ENCODE assay signal across 28 cellular contexts in genomic region chr7:157183832-157184231, GRCh38.
"Had no signal": no experiment of that assay in that cellular context is flagged by ENCODE, and none has a peak within 500 bp of the region (broad histone marks: within the 10 kb centered on the region; RNA-seq: fewer than 3 reads in every experiment).

No MANE protein-coding gene starts in this region.

- H3K4me3 Mint-ChIP-seq: nephron; neural progenitor cell; stimulated activated effector memory CD8-positive, alpha-beta T cell treated with anti-CD3 and anti-CD28 coated beads, Interleukin-12 subunit alpha, Interleukin-12 subunit beta, amount 100 ng/mL, for 72 hours; stimulated activated naive B cell treated with anti-CD40 and anti-IgM and Interleukin-4, amounts not matched to agents 10 μg/mL and 1 μg/mL and 100 μg/mL, for 72 hours; stimulated activated naive CD8-positive, alpha-beta T cell treated with anti-CD3 and anti-CD28 coated beads, Interleukin-15, Interleukin-2, amounts not matched to agents 100 ng/mL and 50 ng/mL, for 24 hours had no signal

- H3K4me2 ChIP-seq: neural progenitor cell had no signal

- H3K4me3 ChIP-seq: neural progenitor cell, ovary, psoas muscle, right lobe of liver, sigmoid colon, stomach, thoracic aorta, thyroid gland, tibial nerve, upper lobe of left lung, vagina had no signal

- H3K9me3 ChIP-seq: ovary, psoas muscle, right lobe of liver, sigmoid colon, stomach, thoracic aorta, thyroid gland, tibial nerve, upper lobe of left lung, vagina had no signal

- H3K9me3 Mint-ChIP-seq: nephron; neural progenitor cell; stimulated activated effector memory CD8-positive, alpha-beta T cell treated with anti-CD3 and anti-CD28 coated beads, Interleukin-12 subunit alpha, Interleukin-12 subunit beta, amount 100 ng/mL, for 72 hours; stimulated activated naive B cell treated with anti-CD40 and anti-IgM and Interleukin-4, amounts not matched to agents 10 μg/mL and 1 μg/mL and 100 μg/mL, for 72 hours; stimulated activated naive CD8-positive, alpha-beta T cell treated with anti-CD3 and anti-CD28 coated beads, Interleukin-15, Interleukin-2, amounts not matched to agents 100 ng/mL and 50 ng/mL, for 24 hours had no signal

- H3K27ac ChIP-seq: ovary, parathyroid adenoma, psoas muscle, right lobe of liver, sigmoid colon, stomach, thoracic aorta, thyroid gland, tibial nerve, upper lobe of left lung, vagina had no signal

- FAIRE-seq: small intestine, urothelium cell line had no signal

- H3K79me2 ChIP-seq: parathyroid adenoma had no signal

- H3K27me3 Mint-ChIP-seq: progenitor cell of endocrine pancreas; stimulated activated naive B cell treated with anti-CD40 and anti-IgM and Interleukin-4, amounts not matched to agents 10 μg/mL and 1 μg/mL and 100 μg/mL, for 72 hours; stimulated activated naive CD8-positive, alpha-beta T cell treated with anti-CD3 and anti-CD28 coated beads, Interleukin-15, Interleukin-2, amounts not matched to agents 100 ng/mL and 50 ng/mL, for 24 hours had no signal

- H3K4me1 ChIP-seq: neural progenitor cell, parathyroid adenoma, psoas muscle, right lobe of liver, sigmoid colon, stomach, thyroid gland, tibial nerve, upper lobe of left lung, vagina had no signal

- ATAC-seq: psoas muscle; right cardiac atrium; right lobe of liver; stimulated activated effector memory CD8-positive, alpha-beta T cell treated with anti-CD3 and anti-CD28 coated beads, Interleukin-12 subunit alpha, Interleukin-12 subunit beta, amount 100 ng/mL, for 72 hours; stimulated activated naive B cell treated with anti-CD40 and anti-IgM and Interleukin-4, amounts not matched to agents 10 μg/mL and 1 μg/mL and 100 μg/mL, for 72 hours had no signal

- H3K4me1 Mint-ChIP-seq: nephron; neural progenitor cell; stimulated activated effector memory CD8-positive, alpha-beta T cell treated with anti-CD3 and anti-CD28 coated beads, Interleukin-12 subunit alpha, Interleukin-12 subunit beta, amount 100 ng/mL, for 72 hours; stimulated activated naive B cell treated with anti-CD40 and anti-IgM and Interleukin-4, amounts not matched to agents 10 μg/mL and 1 μg/mL and 100 μg/mL, for 72 hours had no signal

- H3K36me3 ChIP-seq: ovary had no signal

- H2AFZ ChIP-seq: neural progenitor cell, parathyroid adenoma had no signal

- H3K27me3 ChIP-seq: neural progenitor cell, ovary, right lobe of liver, sigmoid colon, stomach, thyroid gland, tibial nerve, upper lobe of left lung, vagina had no signal

- H3K9ac ChIP-seq: neural progenitor cell, parathyroid adenoma had no signal

- H3K27ac Mint-ChIP-seq: nephron; neural progenitor cell; stimulated activated effector memory CD8-positive, alpha-beta T cell treated with anti-CD3 and anti-CD28 coated beads, Interleukin-12 subunit alpha, Interleukin-12 subunit beta, amount 100 ng/mL, for 72 hours; stimulated activated naive B cell treated with anti-CD40 and anti-IgM and Interleukin-4, amounts not matched to agents 10 μg/mL and 1 μg/mL and 100 μg/mL, for 72 hours; stimulated activated naive CD8-positive, alpha-beta T cell treated with anti-CD3 and anti-CD28 coated beads, Interleukin-15, Interleukin-2, amounts not matched to agents 100 ng/mL and 50 ng/mL, for 24 hours had no signal

- DNase-seq: occipital lobe; ovary; posterior cingulate gyrus; psoas muscle; right cardiac atrium; right lobe of liver; sigmoid colon; small intestine; stimulated activated CD4-positive, alpha-beta T cell treated with anti-CD3 and anti-CD28 coated beads, Interleukin-15, amount 100 ng/mL, for 24 hours; stimulated activated CD4-positive, alpha-beta T cell treated with anti-CD3 and anti-CD28 coated beads, Interleukin-2, amount 100 ng/mL, for 24 hours; stimulated activated CD4-positive, alpha-beta T cell treated with anti-CD3 and anti-CD28 coated beads, Interleukin-2, amount 100 ng/mL, for 48 hours; stimulated activated CD4-positive, alpha-beta T cell treated with anti-CD3 and anti-CD28 coated beads, Interleukin-4, amount 100 ng/mL, for 24 hours; stimulated activated naive B cell treated with anti-CD40 and anti-IgM and Interleukin-4, amounts not matched to agents 10 μg/mL and 1 μg/mL and 100 μg/mL, for 72 hours; stimulated activated naive CD4-positive, alpha-beta T cell treated with Interleukin-2 at 50 U/mL for 16 hours; stomach; thyroid gland; trophoblast cell; upper lobe of left lung had no signal
